9 cellular contexts compared by ENCODE assay signal in genomic region chr6:13229205-13230085, GRCh38.
A peak's percentile ranks its signal among the peaks of the same experiment; 100 is the strongest.
DNase-seq lines count a peak whose midpoint lies in the region; ATAC-seq and TF ChIP-seq lines count a peak whose summit lies in the region.
"Had no signal": no experiment of that assay in that cellular context is flagged by ENCODE, and none has a peak within 500 bp of the region (broad histone marks: within the 10 kb centered on the region; RNA-seq: fewer than 3 reads in every experiment).

No MANE protein-coding gene starts in this region.

- H3K4me2 ChIP-seq in osteoblast (ENCODE audit: insufficient read depth, low read length) = no peak overlapping the region

- no peaks in the 10 kb centered on the region for H3K36me3 Mint-ChIP-seq in activated CD4-positive, alpha-beta memory T cell treated with anti-CD3 and anti-CD28 coated beads, Interleukin-2, amount 10 ng/mL, durations not matched to agents 7 days and 5 days (ENCODE audit: low read depth)

- no peak overlapping the region for H3K4me3 ChIP-seq in osteoblast (ENCODE audit: insufficient read depth, low read length)
- no peak overlapping the region for H3K4me3 ChIP-seq in upper lobe of left lung
- H3K4me3 ChIP-seq: lower lobe of right lung had no signal

- H3K4me1 Mint-ChIP-seq in activated CD4-positive, alpha-beta memory T cell treated with anti-CD3 and anti-CD28 coated beads, Interleukin-2, amount 10 ng/mL, durations not matched to agents 7 days and 5 days = peaks cover 14% of the 10 kb centered on the region

- H3K9me3 Mint-ChIP-seq in activated CD4-positive, alpha-beta memory T cell treated with anti-CD3 and anti-CD28 coated beads, Interleukin-2, amount 10 ng/mL, durations not matched to agents 7 days and 5 days = no peaks in the 10 kb centered on the region

- CTCF ChIA-PET in activated CD4-positive, alpha-beta memory T cell treated with anti-CD3 and anti-CD28 coated beads, Interleukin-2, amount 10 ng/mL, durations not matched to agents 7 days and 5 days (lab: Charles Lee) = interaction anchor here (0.5 kb wide), 1 partner anchor 570 kb away, joined by 4 read pairs; no protein-coding TSS in a partner anchor

- no peak overlapping the region for H2AFZ ChIP-seq in osteoblast (ENCODE audit: low read length)

- H3K27me3 ChIP-seq in osteoblast (ENCODE audit: insufficient read depth, low read length) = no peaks in the 10 kb centered on the region
- H3K27me3 ChIP-seq in upper lobe of left lung = no peaks in the 10 kb centered on the region

- DNase-seq in EH (ENCODE audit: low read depth) = peak; percentile 46
- peak; percentile 56 for DNase-seq in GM19238 (ENCODE audit: insufficient read length, low spot score)
- peak; percentile 42 for DNase-seq in activated CD4-positive, alpha-beta memory T cell treated with anti-CD3 and anti-CD28 coated beads, Interleukin-2, amount 10 ng/mL, durations not matched to agents 7 days and 5 days
- peak; percentile 18 for DNase-seq in osteoblast (ENCODE audit: insufficient read length, low spot score, missing footprints)
- DNase-seq in upper lobe of left lung = no peak
- DNase-seq in anterior cingulate cortex (lab: John Stamatoyannopoulos, UW) = no peak
- no peak for DNase-seq in DMS153 (lab: John Stamatoyannopoulos, UW)
- DNase-seq: lower lobe of right lung had no signal

- H3K27ac ChIP-seq in osteoblast (ENCODE audit: low read depth, low read length) (no peak overlapping the region), upper lobe of left lung (no peak overlapping the region)
- H3K27ac ChIP-seq: lower lobe of right lung had no signal

- H3K4me1 ChIP-seq in osteoblast (ENCODE audit: insufficient read depth, low read length) (no peaks in the 10 kb centered on the region), upper lobe of left lung (no peaks in the 10 kb centered on the region)
- H3K4me1 ChIP-seq: lower lobe of right lung had no signal

- TF ChIP-seq POLR2A in upper lobe of left lung (IDR thresholded peaks at IDR 0.05) = no peak

- H3K79me2 ChIP-seq in osteoblast (ENCODE audit: insufficient read depth, low read length) = no peaks in the 10 kb centered on the region

- H3K27ac Mint-ChIP-seq in activated CD4-positive, alpha-beta memory T cell treated with anti-CD3 and anti-CD28 coated beads, Interleukin-2, amount 10 ng/mL, durations not matched to agents 7 days and 5 days = no peak overlapping the region

- ATAC-seq in HG03139 (IDR thresholded peaks at IDR 0.05; ENCODE audit: unreplicated experiment) = peak; percentile 91
- no peak for ATAC-seq in upper lobe of left lung (ENCODE audit: low FRiP score in 2 of 2)

- H4K20me1 ChIP-seq in osteoblast (ENCODE audit: insufficient read depth, low read length) = no peaks in the 10 kb centered on the region

- no peak for TF ChIP-seq EP300 in upper lobe of left lung (IDR thresholded peaks at IDR 0.05)

- no peaks in the 10 kb centered on the region for H3K9me3 ChIP-seq in osteoblast (ENCODE audit: low read depth, low read length)
- no peaks in the 10 kb centered on the region for H3K9me3 ChIP-seq in upper lobe of left lung
- H3K9me3 ChIP-seq: lower lobe of right lung had no signal

- TF ChIP-seq CTCF in osteoblast (IDR thresholded peaks at IDR 0.05; ENCODE audit: extremely low read depth, low read depth, low read length) (no peak), upper lobe of left lung (IDR thresholded peaks at IDR 0.05) (no peak)

- H3K36me3 ChIP-seq in osteoblast (ENCODE audit: insufficient read depth, low read length) (no peaks in the 10 kb centered on the region), upper lobe of left lung (peaks cover 0 to 39% (median 12%) of the 10 kb centered on the region in 4 donors)

- no peaks in the 10 kb centered on the region for H3K27me3 Mint-ChIP-seq in activated CD4-positive, alpha-beta memory T cell treated with anti-CD3 and anti-CD28 coated beads, Interleukin-2, amount 10 ng/mL, durations not matched to agents 7 days and 5 days

- H3K4me3 Mint-ChIP-seq in activated CD4-positive, alpha-beta memory T cell treated with anti-CD3 and anti-CD28 coated beads, Interleukin-2, amount 10 ng/mL, durations not matched to agents 7 days and 5 days = no peak overlapping the region

- POLR2A ChIA-PET in activated CD4-positive, alpha-beta memory T cell treated with anti-CD3 and anti-CD28 coated beads, Interleukin-2, amount 10 ng/mL, durations not matched to agents 7 days and 5 days (lab: Charles Lee) = interaction anchor here (0.7 kb wide), 1 partner anchor 99 kb away, joined by 3 read pairs; the partner anchor contains the start of gene TBC1D7

- 82 to 88% methylated on average over 9 of the region's 9 CpGs for WGBS in upper lobe of left lung, 2 donors

Comparison
In these comparisons a context has a peak if more than half of its experiments do, and no peak if none do; other contexts are left out.
1. DNase-seq: peak in EH (single experiment), GM19238 (single experiment), activated CD4-positive, alpha-beta memory T cell treated with anti-CD3 and anti-CD28 coated beads, Interleukin-2, amount 10 ng/mL, durations not matched to agents 7 days and 5 days (single experiment) and osteoblast (single experiment); none in upper lobe of left lung (0 of 2), anterior cingulate cortex (0 of 58) and DMS153 (single experiment).